Comparison of ENCODE assay signal across 24 cellular contexts in the genomic region with DNA sequence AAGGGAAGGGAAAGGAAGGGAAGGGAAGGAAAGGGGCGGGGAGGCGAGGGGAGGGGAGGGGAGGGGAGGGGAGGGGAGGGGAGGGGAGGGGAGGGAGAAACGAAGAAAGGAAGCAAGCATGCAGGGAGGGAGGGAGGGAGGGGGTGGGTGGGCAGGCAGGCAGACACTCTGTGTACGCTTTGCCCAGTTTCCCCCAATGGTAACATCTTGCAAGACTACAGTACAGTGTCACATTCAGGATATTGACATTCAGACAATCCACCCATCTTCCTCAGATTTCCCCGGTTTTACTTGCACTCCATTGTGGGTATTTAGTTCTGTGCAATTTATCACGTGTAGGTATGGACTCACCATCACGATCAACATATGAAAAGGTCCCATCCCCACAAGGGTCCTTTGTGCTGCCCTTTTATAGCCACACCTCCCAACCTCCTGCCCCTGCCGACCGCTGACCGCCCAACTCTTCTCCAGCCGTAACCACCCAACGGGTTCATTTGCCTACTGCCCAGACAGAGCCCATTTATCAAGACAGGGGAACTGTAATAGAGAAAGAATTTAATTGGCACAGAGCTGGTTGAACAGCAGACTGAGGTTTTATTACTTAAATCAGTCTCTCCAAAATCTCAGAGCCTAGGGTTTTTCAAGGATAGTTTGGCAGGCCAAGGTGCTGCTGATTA.
DNase-seq lines count a peak whose midpoint lies in the region; ATAC-seq and TF ChIP-seq lines count a peak whose summit lies in the region.
"Had no signal": no experiment of that assay in that cellular context is flagged by ENCODE, and none has a peak within 500 bp of the region (broad histone marks: within the 10 kb centered on the region; RNA-seq: fewer than 3 reads in every experiment).

No MANE protein-coding gene starts in this region.

- H3K4me3 ChIP-seq in AG10803 (ENCODE audit: low read length): no peak overlapping the region
- peak overlapping the region; percentile 54 for H3K4me3 ChIP-seq in HUES6 (ENCODE audit: low read depth, low read length)
- H3K4me3 ChIP-seq in endodermal cell (ENCODE audit: low read length): no peak overlapping the region
- no peak overlapping the region for H3K4me3 ChIP-seq in CD8-positive, alpha-beta T cell (ENCODE audit: low read depth, low read length)
- H3K4me3 ChIP-seq: cardiac muscle cell, heart left ventricle, lower lobe of right lung, skin epidermis, uterus had no signal

- H3K27me3 ChIP-seq in HUES6 (ENCODE audit: control insufficient read depth, insufficient read depth, low read length): no peaks in the 10 kb centered on the region
- H3K27me3 ChIP-seq in endodermal cell (ENCODE audit: control insufficient read depth, insufficient read depth, low read length, poor library complexity, severe bottlenecking): no peaks in the 10 kb centered on the region
- no peaks in the 10 kb centered on the region for H3K27me3 ChIP-seq in CD8-positive, alpha-beta T cell (ENCODE audit: insufficient read depth, low read length)
- H3K27me3 ChIP-seq: cardiac muscle cell, heart left ventricle, uterus had no signal

- peak overlapping the region; percentile 66 for H3K9ac ChIP-seq in HUES6 (ENCODE audit: low read length)
- no peak overlapping the region for H3K9ac ChIP-seq in endodermal cell (ENCODE audit: extremely low read depth, low read length, poor library complexity, severe bottlenecking)

- DNase-seq in AG10803 (ENCODE audit: low read depth) (peak; percentile 37), endodermal cell (peak; percentile 71), left kidney (ENCODE audit: low read depth, low spot score) (peak; percentile 15), H4 (ENCODE audit: low spot score) (no peak), CD1c-positive myeloid dendritic cell (ENCODE audit: extremely low spot score) (no peak)
- DNase-seq in CD8-positive, alpha-beta T cell: no peak
- DNase-seq: activated B cell treated with CpG ODN at 0.5 μM for 24 hours; activated naive CD4-positive, alpha-beta T cell treated with anti-CD3 and anti-CD28 coated beads for 36 hours; DMS153; heart left ventricle; Karpas-422; lower lobe of right lung; NCI-H187 treated with DMSO at 0.1 percent for 48 hours; NCI-H510A treated with DMSO at 0.1 percent for 48 hours; stimulated activated naive CD4-positive, alpha-beta T cell; T-cell; uterus had no signal

- H3K4me1 ChIP-seq in HUES6 (ENCODE audit: control insufficient read depth, insufficient read depth, low read length) (peaks cover 33% of the 10 kb centered on the region), endodermal cell (ENCODE audit: control insufficient read depth, insufficient read depth, low read length) (no peaks in the 10 kb centered on the region)
- H3K4me1 ChIP-seq in CD8-positive, alpha-beta T cell (ENCODE audit: insufficient read depth, low read length): peaks cover 12% of the 10 kb centered on the region
- H3K4me1 ChIP-seq: lower lobe of right lung, uterus had no signal

- peaks cover 12% of the 10 kb centered on the region for H3K36me3 Mint-ChIP-seq in endodermal cell (ENCODE audit: low read depth)
- H3K36me3 Mint-ChIP-seq in CD8-positive, alpha-beta T cell: no peaks in the 10 kb centered on the region
- H3K36me3 Mint-ChIP-seq: natural killer cell treated with Interleukin-12 subunit alpha and Interleukin-12 subunit beta and Interleukin-15 and Interleukin-18, amount 100 ng/mL, for 72 hours; T-cell had no signal

- TF ChIP-seq CTCF in AG10803 (conservative IDR thresholded peaks at IDR 0.05; ENCODE audit: low read length) (no peak), endodermal cell (conservative IDR thresholded peaks at IDR 0.05) (no peak)
- TF ChIP-seq CTCF in CD8-positive, alpha-beta T cell (IDR thresholded peaks at IDR 0.05): no peak

- H3K27me3 Mint-ChIP-seq in endodermal cell (ENCODE audit: insufficient read depth): no peaks in the 10 kb centered on the region
- no peaks in the 10 kb centered on the region for H3K27me3 Mint-ChIP-seq in CD8-positive, alpha-beta T cell (ENCODE audit: low read depth)
- H3K27me3 Mint-ChIP-seq: activated B cell treated with CpG ODN at 0.5 μM for 24 hours; natural killer cell treated with Interleukin-12 subunit alpha and Interleukin-12 subunit beta and Interleukin-15 and Interleukin-18, amount 100 ng/mL, for 72 hours; T-cell had no signal

- CTCF ChIA-PET in CD8-positive, alpha-beta T cell (lab: Charles Lee): no interaction called here

- H3K27ac Mint-ChIP-seq in endodermal cell: no peak overlapping the region
- H3K27ac Mint-ChIP-seq in CD8-positive, alpha-beta T cell: no peak overlapping the region
- H3K27ac Mint-ChIP-seq: activated B cell treated with CpG ODN at 0.5 μM for 24 hours; activated naive CD4-positive, alpha-beta T cell treated with anti-CD3 and anti-CD28 coated beads for 36 hours; natural killer cell treated with Interleukin-12 subunit alpha and Interleukin-12 subunit beta and Interleukin-15 and Interleukin-18, amount 100 ng/mL, for 72 hours had no signal

- ATAC-seq in HG03159 (IDR thresholded peaks at IDR 0.05; ENCODE audit: unreplicated experiment): no peak
- no peak for ATAC-seq in CD8-positive, alpha-beta T cell
- ATAC-seq: HCT116; heart left ventricle; lower lobe of right lung; natural killer cell treated with Interleukin-12 subunit alpha and Interleukin-12 subunit beta and Interleukin-15 and Interleukin-18, amount 100 ng/mL, for 72 hours; Panc1; T-cell had no signal

- intact Hi-C loops in CD8-positive, alpha-beta T cell (cut with DNase I, micrococcal nuclease): no loop called here

- H3K27ac ChIP-seq in HUES6 (ENCODE audit: low read depth, low read length) (peak overlapping the region; percentile 44; the same call in 1 of the 2 replicates), endodermal cell (ENCODE audit: low read depth, low read length) (peak overlapping the region; percentile 83)
- H3K27ac ChIP-seq in CD8-positive, alpha-beta T cell (ENCODE audit: low read depth, low read length): no peak overlapping the region
- H3K27ac ChIP-seq: cardiac muscle cell, heart left ventricle, lower lobe of right lung, skin epidermis, uterus had no signal

- WGBS in endodermal cell (ENCODE audit: insufficient coverage in 1 of 2, insufficient read length in 1 of 2), 2 experiments: 28 to 55% methylated on average over 5 to 9 of the region's 12 CpGs

- no peaks in the 10 kb centered on the region for H3K36me3 ChIP-seq in HUES6 (ENCODE audit: control insufficient read depth, insufficient read depth, low read length)
- H3K36me3 ChIP-seq in endodermal cell (ENCODE audit: control insufficient read depth, insufficient read depth, low read length): no peaks in the 10 kb centered on the region
- H3K36me3 ChIP-seq in CD8-positive, alpha-beta T cell (ENCODE audit: insufficient read depth, low read length): no peaks in the 10 kb centered on the region
- H3K36me3 ChIP-seq: cardiac muscle cell, heart left ventricle, lower lobe of right lung, uterus had no signal

- H3K9me3 Mint-ChIP-seq in endodermal cell: no peaks in the 10 kb centered on the region
- no peaks in the 10 kb centered on the region for H3K9me3 Mint-ChIP-seq in CD8-positive, alpha-beta T cell
- H3K9me3 Mint-ChIP-seq: activated B cell treated with CpG ODN at 0.5 μM for 24 hours; activated naive CD4-positive, alpha-beta T cell treated with anti-CD3 and anti-CD28 coated beads for 36 hours; natural killer cell treated with Interleukin-12 subunit alpha and Interleukin-12 subunit beta and Interleukin-15 and Interleukin-18, amount 100 ng/mL, for 72 hours; T-cell had no signal

- H3K9me3 ChIP-seq in HUES6 (ENCODE audit: control insufficient read depth, insufficient read depth, low read depth, low read length) (no peaks in the 10 kb centered on the region), endodermal cell (ENCODE audit: control insufficient read depth, low read length) (no peaks in the 10 kb centered on the region)
- no peaks in the 10 kb centered on the region for H3K9me3 ChIP-seq in CD8-positive, alpha-beta T cell (ENCODE audit: low read length)
- H3K9me3 ChIP-seq: heart left ventricle, lower lobe of right lung, uterus had no signal

- peaks cover 10% of the 10 kb centered on the region for H3K4me1 Mint-ChIP-seq in endodermal cell
- H3K4me1 Mint-ChIP-seq in CD8-positive, alpha-beta T cell (ENCODE audit: low read depth): peaks cover 27% of the 10 kb centered on the region

- POLR2A ChIA-PET in CD8-positive, alpha-beta T cell (lab: Charles Lee): no interaction called here

- no peak overlapping the region for H3K4me3 Mint-ChIP-seq in endodermal cell
- no peak overlapping the region for H3K4me3 Mint-ChIP-seq in CD8-positive, alpha-beta T cell
- H3K4me3 Mint-ChIP-seq: activated B cell treated with CpG ODN at 0.5 μM for 24 hours; activated naive CD4-positive, alpha-beta T cell treated with anti-CD3 and anti-CD28 coated beads for 36 hours; natural killer cell treated with Interleukin-12 subunit alpha and Interleukin-12 subunit beta and Interleukin-15 and Interleukin-18, amount 100 ng/mL, for 72 hours; T-cell had no signal

Comparison
In these comparisons a context has a peak if more than half of its experiments do, and no peak if none do; other contexts are left out.
1. DNase-seq: peak in AG10803 (single experiment), endodermal cell (single experiment) and left kidney (single experiment); none in H4 (single experiment), CD1c-positive myeloid dendritic cell (single experiment) and CD8-positive, alpha-beta T cell (0 of 7).